ENCODE assay signal across 11 cellular contexts in the genomic region with DNA sequence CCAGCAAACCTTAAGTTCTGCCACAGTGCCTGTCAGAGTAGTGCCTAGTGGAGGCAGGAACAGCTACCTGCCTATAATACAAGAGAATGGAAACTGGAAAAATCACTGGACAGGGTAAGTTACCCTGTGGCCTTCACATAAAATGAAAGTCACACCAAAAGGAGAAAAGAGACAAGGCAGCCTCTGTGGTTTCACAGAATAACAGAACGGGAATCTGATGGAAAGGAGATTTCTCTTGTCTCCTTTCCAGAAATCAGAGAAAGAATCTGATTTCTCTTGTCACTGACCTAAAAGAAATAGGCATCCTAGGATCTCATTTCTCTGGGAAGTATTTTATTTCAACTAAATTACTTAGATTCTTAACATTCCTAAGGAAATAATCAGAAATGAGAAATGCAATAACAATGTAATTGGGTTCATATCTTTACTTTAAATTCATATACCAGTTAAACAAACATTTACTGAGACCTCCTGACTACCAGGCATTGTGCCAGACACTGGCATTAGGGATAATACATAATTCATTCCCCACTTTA. TPM values are rescaled to one million over a fixed set of nuclear protein-coding genes. Genes with fewer than 3 reads are reported as not detected.
A peak's percentile ranks its signal among the peaks of the same experiment; 100 is the strongest.
DNase-seq lines count a peak whose midpoint lies in the region; ATAC-seq and TF ChIP-seq lines count a peak whose summit lies in the region.
"Had no signal": no experiment of that assay in that cellular context is flagged by ENCODE, and none has a peak within 500 bp of the region (broad histone marks: within the 10 kb centered on the region; RNA-seq: fewer than 3 reads in every experiment).

No MANE protein-coding gene starts in this region.

- peak overlapping the region; percentile 76 for H3K27ac ChIP-seq in PC-9
- H3K27ac ChIP-seq in upper lobe of left lung, result peak overlapping the region in 1 of 4 donors; percentile 55
- H3K27ac ChIP-seq in heart left ventricle, result peak overlapping the region in 1 of 12 donors; percentile 14
- H3K27ac ChIP-seq: esophagus squamous epithelium had no signal

- no peak overlapping the region for H3K27ac Mint-ChIP-seq in Calu3 (ENCODE audit: unreplicated experiment)
- H3K27ac Mint-ChIP-seq in activated naive CD4-positive, alpha-beta T cell treated with anti-CD3 and anti-CD28 coated beads, Interleukin-2, amount 10 ng/mL, durations not matched to agents 7 days and 5 days, result no peak overlapping the region

- no peaks in the 10 kb centered on the region for H3K36me3 Mint-ChIP-seq in Calu3 (ENCODE audit: insufficient read depth, unreplicated experiment)
- peaks cover 2% of the 10 kb centered on the region for H3K36me3 Mint-ChIP-seq in activated naive CD4-positive, alpha-beta T cell treated with anti-CD3 and anti-CD28 coated beads, Interleukin-2, amount 10 ng/mL, durations not matched to agents 7 days and 5 days

- DNase-seq in Calu3 (peak; percentile 30), PC-9 (peak; percentile 41 to 91), epithelial cell of esophagus (ENCODE audit: low read depth) (peak; percentile 26), omental fat pad (ENCODE audit: low spot score) (no peak), upper lobe of left lung (no peak), heart left ventricle (no peak), DMS114 treated with DMSO at 0.1 percent for 48 hours (lab: John Stamatoyannopoulos, UW; ENCODE audit: unreplicated experiment) (no peak)
- no peak for DNase-seq in activated naive CD4-positive, alpha-beta T cell treated with anti-CD3 and anti-CD28 coated beads, Interleukin-2, amount 10 ng/mL, durations not matched to agents 7 days and 5 days
- DNase-seq: DND-41, esophagus squamous epithelium had no signal

- H3K9me3 ChIP-seq in PC-9 (ENCODE audit: insufficient read depth, low read depth), result no peaks in the 10 kb centered on the region
- no peaks in the 10 kb centered on the region for H3K9me3 ChIP-seq in upper lobe of left lung
- no peaks in the 10 kb centered on the region for H3K9me3 ChIP-seq in heart left ventricle
- H3K9me3 ChIP-seq: esophagus squamous epithelium had no signal

- no peak for TF ChIP-seq CTCF in Calu3 (IDR thresholded peaks at IDR 0.05; ENCODE audit: unreplicated experiment)
- TF ChIP-seq CTCF in PC-9 (conservative IDR thresholded peaks at IDR 0.05), result no peak
- TF ChIP-seq CTCF in epithelial cell of esophagus (IDR thresholded peaks at IDR 0.05; ENCODE audit: insufficient read depth, low read depth, low read length, missing control alignments), result no peak
- no peak for TF ChIP-seq CTCF in omental fat pad (IDR thresholded peaks at IDR 0.05)
- no peak for TF ChIP-seq CTCF in upper lobe of left lung (IDR thresholded peaks at IDR 0.05)
- no peak for TF ChIP-seq CTCF in heart left ventricle (IDR thresholded peaks at IDR 0.05)

- no peaks in the 10 kb centered on the region for H3K27me3 Mint-ChIP-seq in Calu3 (ENCODE audit: unreplicated experiment)
- no peaks in the 10 kb centered on the region for H3K27me3 Mint-ChIP-seq in activated naive CD4-positive, alpha-beta T cell treated with anti-CD3 and anti-CD28 coated beads, Interleukin-2, amount 10 ng/mL, durations not matched to agents 7 days and 5 days

- H3K4me1 Mint-ChIP-seq in Calu3 (ENCODE audit: low read depth, unreplicated experiment), result peaks cover 14% of the 10 kb centered on the region
- H3K4me1 Mint-ChIP-seq in activated naive CD4-positive, alpha-beta T cell treated with anti-CD3 and anti-CD28 coated beads, Interleukin-2, amount 10 ng/mL, durations not matched to agents 7 days and 5 days, result peaks cover 7% of the 10 kb centered on the region
- H3K4me1 Mint-ChIP-seq: nephron had no signal

- 56 to 60% methylated on average over 1 of the region's 1 CpG for WGBS in upper lobe of left lung, 2 donors
- 36 to 77% (median 68%) methylated on average over 1 of the region's 1 CpG for WGBS in heart left ventricle, 4 donors

- H3K9me2 ChIP-seq in PC-9 (ENCODE audit: insufficient read depth), result no peaks in the 10 kb centered on the region

- H3K27me3 ChIP-seq in PC-9 (ENCODE audit: insufficient read depth, low read depth) (no peaks in the 10 kb centered on the region), upper lobe of left lung (no peaks in the 10 kb centered on the region), heart left ventricle (no peaks in the 10 kb centered on the region)
- H3K27me3 ChIP-seq: esophagus squamous epithelium had no signal

- CTCF ChIA-PET in Calu3 (lab: Charles Lee) (interaction anchor here (1.5 kb wide), 1 partner anchor 9 kb away, joined by 5 read pairs; no protein-coding TSS in a partner anchor), PC-9 (lab: Charles Lee) (no interaction called here)
- CTCF ChIA-PET in activated naive CD4-positive, alpha-beta T cell treated with anti-CD3 and anti-CD28 coated beads, Interleukin-2, amount 10 ng/mL, durations not matched to agents 7 days and 5 days (lab: Charles Lee), result interaction anchor here (1.6 kb wide), 1 partner anchor 9 kb away, joined by 9 read pairs; no protein-coding TSS in a partner anchor

- no peaks in the 10 kb centered on the region for H4K20me1 ChIP-seq in PC-9 (ENCODE audit: insufficient read depth)

- no peaks in the 10 kb centered on the region for H3K9me3 Mint-ChIP-seq in Calu3 (ENCODE audit: low read depth, unreplicated experiment)
- H3K9me3 Mint-ChIP-seq in activated naive CD4-positive, alpha-beta T cell treated with anti-CD3 and anti-CD28 coated beads, Interleukin-2, amount 10 ng/mL, durations not matched to agents 7 days and 5 days, result no peaks in the 10 kb centered on the region

- peaks cover 23% of the 10 kb centered on the region for H3F3A ChIP-seq in PC-9 (ENCODE audit: insufficient read depth, low read depth)

- TF ChIP-seq POLR2A in upper lobe of left lung (IDR thresholded peaks at IDR 0.05) (no peak), heart left ventricle (IDR thresholded peaks at IDR 0.05) (no peak)

- BruUV-seq in Calu3 (replicated peaks; lab: Mats Ljungman, UMichigan) (no TSS peak), PC-9 (replicated peaks; lab: Mats Ljungman, UMichigan) (no TSS peak)

- TF ChIP-seq EP300 in upper lobe of left lung (IDR thresholded peaks at IDR 0.05), result no peak

- POLR2A ChIA-PET in PC-9 (lab: Charles Lee; ENCODE audit: unreplicated experiment), result interaction anchor here (0.7 kb wide), 1 partner anchor 43 kb away, joined by 5 read pairs; the partner anchor contains the start of gene DDIAS

- peak overlapping the region; percentile 3; the same call in 1 of the 2 replicates for H3K4me3 ChIP-seq in PC-9
- H3K4me3 ChIP-seq in epithelial cell of esophagus (ENCODE audit: low read length), result no peak overlapping the region
- no peak overlapping the region for H3K4me3 ChIP-seq in upper lobe of left lung
- no peak overlapping the region for H3K4me3 ChIP-seq in heart left ventricle
- H3K4me3 ChIP-seq: esophagus squamous epithelium had no signal

- peaks cover 35% of the 10 kb centered on the region for H3K4me1 ChIP-seq in PC-9 (replicated peaks; ENCODE audit: insufficient read depth)
- peaks cover 0 to 9% (median under 1%) of the 10 kb centered on the region in 4 donors for H3K4me1 ChIP-seq in upper lobe of left lung
- peaks cover 0 to 8% (median 0%) of the 10 kb centered on the region in 12 donors for H3K4me1 ChIP-seq in heart left ventricle

- intact Hi-C loops in Calu3 (cut with micrococcal nuclease; ENCODE audit: unreplicated experiment), result no loop called here
- intact Hi-C loops in PC-9 (cut with micrococcal nuclease; ENCODE audit: unreplicated experiment), result loop anchor here (2.0 kb wide), 1 partner anchor 42 kb away; the partner anchor contains the start of genes DDIAS and PRCP
- intact Hi-C loops in heart left ventricle (cut with DNase I), result loop anchor here in 1 of 10 donors (10.0 kb wide), 1 partner anchor 64 kb away; no protein-coding TSS in a partner anchor

- no peaks in the 10 kb centered on the region for H3K36me3 ChIP-seq in PC-9 (ENCODE audit: low read depth)
- no peaks in the 10 kb centered on the region for H3K36me3 ChIP-seq in upper lobe of left lung
- peaks cover 0 to 6% (median 0%) of the 10 kb centered on the region in 9 donors for H3K36me3 ChIP-seq in heart left ventricle
- H3K36me3 ChIP-seq: esophagus squamous epithelium had no signal

- H3K4me2 ChIP-seq in PC-9, result peak overlapping the region; percentile 67

- H3K79me2 ChIP-seq in PC-9 (ENCODE audit: low read depth), result no peaks in the 10 kb centered on the region

- H3K4me3 Mint-ChIP-seq in Calu3 (ENCODE audit: low read depth, unreplicated experiment), result no peak overlapping the region
- H3K4me3 Mint-ChIP-seq in activated naive CD4-positive, alpha-beta T cell treated with anti-CD3 and anti-CD28 coated beads, Interleukin-2, amount 10 ng/mL, durations not matched to agents 7 days and 5 days, result no peak overlapping the region
- H3K4me3 Mint-ChIP-seq: nephron had no signal

- H2AFZ ChIP-seq in PC-9, result peak overlapping the region; percentile 45; the same call in 1 of the 2 replicates

- ATAC-seq in omental fat pad (ENCODE audit: low FRiP score) (peak; percentile 44), upper lobe of left lung (ENCODE audit: low FRiP score in 2 of 2) (no peak), heart left ventricle (no peak)

RNA-seq across cellular contexts. Expression of gene PRCP, which starts 41.6 kb away (rescaled TPM):
- total RNA-seq in Calu3 (2022) (22.0 and 22.7 TPM in 2 replicates), PC-9 (2021) (42.7 and 46.2 TPM in 2 replicates), omental fat pad (10 to 100 TPM; 59.6 to 82.4 (median 68.8) TPM), upper lobe of left lung (10 to 100 TPM; 11.5 to 84.5 (median 39.1) TPM), heart left ventricle (10 to 100 TPM; 29.7 to 99.4 (median 44.0) TPM)
- polyA plus RNA-seq in heart left ventricle, result 10 to 100 TPM; 21.2 to 44.0 TPM

RNA-seq across cellular contexts. Expression of gene DDIAS, which starts 42.9 kb away (rescaled TPM):
- total RNA-seq in Calu3 (2022) (10.9 and 14.1 TPM in 2 replicates), PC-9 (2021) (6.1 and 12.4 TPM in 2 replicates), omental fat pad (1 to 10 TPM in 1 of 4 donors, under 1 TPM in 3; 0.13 to 4.1 (median 0.87) TPM), upper lobe of left lung (1 to 10 TPM in 4 of 6 donors, not detected in 2; 1.3 to 5.6 (median 3.2) TPM), heart left ventricle (1 to 10 TPM in 3 of 9 donors, under 1 TPM in 5, not detected in 1; 0.18 to 3.5 (median 0.73) TPM)
- under 1 TPM; 0.08 to 0.55 TPM for polyA plus RNA-seq in heart left ventricle

Comparison
In these comparisons a context has a peak if more than half of its experiments do, and no peak if none do; other contexts are left out.
1. DNase-seq: peak in Calu3 (single experiment), PC-9 (2 of 2) and epithelial cell of esophagus (single experiment); none in omental fat pad (single experiment), activated naive CD4-positive, alpha-beta T cell treated with anti-CD3 and anti-CD28 coated beads, Interleukin-2, amount 10 ng/mL, durations not matched to agents 7 days and 5 days (single experiment), upper lobe of left lung (0 of 2), heart left ventricle (0 of 5) and DMS114 treated with DMSO at 0.1 percent for 48 hours (single experiment).